16 cellular contexts compared by ENCODE assay signal in genomic region chr4:159540038-159540437, GRCh38.
DNase-seq lines count a peak whose midpoint lies in the region; ATAC-seq and TF ChIP-seq lines count a peak whose summit lies in the region.
"Had no signal": no experiment of that assay in that cellular context is flagged by ENCODE, and none has a peak within 500 bp of the region (broad histone marks: within the 10 kb centered on the region; RNA-seq: fewer than 3 reads in every experiment).

No MANE protein-coding gene starts in this region.

- no peak overlapping the region for H2AK5ac ChIP-seq in mesendoderm (ENCODE audit: low read length)

- H3K36me3 Mint-ChIP-seq in CD8-positive, alpha-beta T cell: no peaks in the 10 kb centered on the region
- H3K36me3 Mint-ChIP-seq in naive thymus-derived CD8-positive, alpha-beta T cell: peaks cover 0 to 14% (median 2%) of the 10 kb centered on the region in 3 donors
- H3K36me3 Mint-ChIP-seq: CD4-positive, CD25-positive, alpha-beta regulatory T cell had no signal

- H2BK15ac ChIP-seq in mesendoderm (replicated peaks; ENCODE audit: low read depth): no peak overlapping the region

- H3K27me3 ChIP-seq in SK-N-SH (ENCODE audit: insufficient read depth) (no peaks in the 10 kb centered on the region), adrenal gland (no peaks in the 10 kb centered on the region), mesendoderm (ENCODE audit: insufficient read depth, low read length, poor library complexity) (no peaks in the 10 kb centered on the region)
- H3K27me3 ChIP-seq in CD8-positive, alpha-beta T cell (ENCODE audit: insufficient read depth, low read length): no peaks in the 10 kb centered on the region
- H3K27me3 ChIP-seq: BLaER1 treated with 17β-estradiol and CSF1 and Interleukin-3, amounts not matched to agents 10 nM and 100 nM had no signal

- POLR2A ChIA-PET in SK-N-SH (lab: Yijun Ruan, JAX): no interaction called here
- POLR2A ChIA-PET in CD8-positive, alpha-beta T cell (lab: Charles Lee): no interaction called here
- POLR2A ChIA-PET in naive thymus-derived CD8-positive, alpha-beta T cell (lab: Charles Lee): no interaction called here

- ATAC-seq in SK-N-SH treated with all-trans-retinoic acid at 6 μM for 48 hours: no peak
- no peak for ATAC-seq in CD8-positive, alpha-beta T cell
- no peak for ATAC-seq in naive thymus-derived CD8-positive, alpha-beta T cell

- H4K20me1 ChIP-seq in SK-N-SH (ENCODE audit: insufficient read depth): no peaks in the 10 kb centered on the region
- H4K20me1 ChIP-seq: BLaER1 treated with 17β-estradiol and CSF1 and Interleukin-3, amounts not matched to agents 10 nM and 100 nM had no signal

- H3K27me3 Mint-ChIP-seq in CD8-positive, alpha-beta T cell (ENCODE audit: low read depth): peaks cover 2% of the 10 kb centered on the region
- peaks cover 0 to 11% (median 2%) of the 10 kb centered on the region in 5 donors for H3K27me3 Mint-ChIP-seq in naive thymus-derived CD8-positive, alpha-beta T cell
- H3K27me3 Mint-ChIP-seq: CD4-positive, CD25-positive, alpha-beta regulatory T cell had no signal

- H2AFZ ChIP-seq in SK-N-SH (ENCODE audit: low read depth): no peak overlapping the region

- no peak overlapping the region for H3K4me3 Mint-ChIP-seq in CD8-positive, alpha-beta T cell
- no peak overlapping the region for H3K4me3 Mint-ChIP-seq in naive thymus-derived CD8-positive, alpha-beta T cell
- H3K4me3 Mint-ChIP-seq: CD4-positive, CD25-positive, alpha-beta regulatory T cell had no signal

- no peak overlapping the region for H4K8ac ChIP-seq in mesendoderm (ENCODE audit: low read depth, low read length)

- H3K18ac ChIP-seq in mesendoderm (ENCODE audit: low read length): no peak overlapping the region

- no peak for TF ChIP-seq EP300 in SK-N-SH (IDR thresholded peaks at IDR 0.05; ENCODE audit: borderline replicate concordance in 1 of 2, low read depth in 1 of 2, low read length in 1 of 2)

- H3K4me3 ChIP-seq in SK-N-SH (ENCODE audit: low read depth in 2 of 2, low read length in 1 of 2): no peak overlapping the region
- H3K4me3 ChIP-seq in adrenal gland: no peak overlapping the region
- no peak overlapping the region for H3K4me3 ChIP-seq in mesendoderm (ENCODE audit: low read length)
- H3K4me3 ChIP-seq in CD8-positive, alpha-beta T cell (ENCODE audit: low read depth, low read length): no peak overlapping the region
- H3K4me3 ChIP-seq: BLaER1 treated with 17β-estradiol and CSF1 and Interleukin-3, amounts not matched to agents 10 nM and 100 nM had no signal

- no peak overlapping the region for H2BK5ac ChIP-seq in mesendoderm (ENCODE audit: low read length)

- H3K23ac ChIP-seq in mesendoderm (ENCODE audit: low read length): no peak overlapping the region

- H3K9me3 Mint-ChIP-seq in CD8-positive, alpha-beta T cell: peaks cover 16% of the 10 kb centered on the region
- peaks cover 7 to 21% (median 15%) of the 10 kb centered on the region in 9 donors for H3K9me3 Mint-ChIP-seq in naive thymus-derived CD8-positive, alpha-beta T cell

- no peak for DNase-seq in SK-N-SH
- peak in 2 of 7 donors; percentile 20 to 51 for DNase-seq in adrenal gland
- DNase-seq in mesendoderm: peak; percentile 3
- no peak for DNase-seq in epidermal melanocyte (ENCODE audit: insufficient read length, low spot score)
- DNase-seq in CD8-positive, alpha-beta T cell: no peak
- DNase-seq in naive thymus-derived CD8-positive, alpha-beta T cell: no peak
- no peak for DNase-seq in T-helper 9 cell
- DNase-seq: 8988T; AML-193; Calu3; CD4-positive, CD25-positive, alpha-beta regulatory T cell; DMS 273 treated with DMSO at 0.1 percent for 48 hours; IMR-90 had no signal

- intact Hi-C loops in adrenal gland (cut with DNase I): no loop called here
- intact Hi-C loops in CD8-positive, alpha-beta T cell (cut with DNase I, micrococcal nuclease): no loop called here

- 0 out of 2 replicates have a peak, but pooled peaks cover 2% of the 10 kb centered on the region for H3K9me2 ChIP-seq in SK-N-SH

- no peak overlapping the region for H3K4me2 ChIP-seq in SK-N-SH
- no peak overlapping the region for H3K4me2 ChIP-seq in mesendoderm (ENCODE audit: low read length)

- H3K4me1 ChIP-seq in SK-N-SH (ENCODE audit: control insufficient read depth in 1 of 2, insufficient read depth in 2 of 2, low read depth in 1 of 2, low read length in 1 of 2) (no peaks in the 10 kb centered on the region; a peak in 1 of 4 replicates), adrenal gland (replicated peaks in 1 of 2) (peaks cover 3 to 28% of the 10 kb centered on the region in 2 donors), mesendoderm (ENCODE audit: control insufficient read depth, low read depth, low read length) (no peaks in the 10 kb centered on the region)
- H3K4me1 ChIP-seq in CD8-positive, alpha-beta T cell (ENCODE audit: insufficient read depth, low read length): no peaks in the 10 kb centered on the region

- no peak overlapping the region for H4K5ac ChIP-seq in mesendoderm (ENCODE audit: low read length)

- H3K9me3 ChIP-seq in SK-N-SH (peaks cover 5% of the 10 kb centered on the region; the same call in 1 of the 2 replicates), adrenal gland (replicated peaks in 1 of 3) (peaks cover 0 to 5% (median 4%) of the 10 kb centered on the region in 3 donors)
- H3K9me3 ChIP-seq in CD8-positive, alpha-beta T cell (ENCODE audit: low read length): no peaks in the 10 kb centered on the region

- no peaks in the 10 kb centered on the region for H3K36me3 ChIP-seq in SK-N-SH (replicated peaks in 1 of 2; ENCODE audit: control insufficient read depth in 1 of 2, insufficient read depth in 2 of 2, low read length in 1 of 2)
- no peaks in the 10 kb centered on the region for H3K36me3 ChIP-seq in adrenal gland (replicated peaks in 1 of 2)
- H3K36me3 ChIP-seq in mesendoderm (ENCODE audit: control insufficient read depth, insufficient read depth, low read length): no peaks in the 10 kb centered on the region
- no peaks in the 10 kb centered on the region for H3K36me3 ChIP-seq in CD8-positive, alpha-beta T cell (ENCODE audit: insufficient read depth, low read length)
- H3K36me3 ChIP-seq: BLaER1 treated with 17β-estradiol and CSF1 and Interleukin-3, amounts not matched to agents 10 nM and 100 nM had no signal

- H3K79me2 ChIP-seq in SK-N-SH (ENCODE audit: insufficient read depth) (no peaks in the 10 kb centered on the region), mesendoderm (ENCODE audit: control insufficient read depth, insufficient read depth, low read length) (no peaks in the 10 kb centered on the region)

- no peak overlapping the region for H3K4ac ChIP-seq in mesendoderm (ENCODE audit: low read depth, low read length)

- H3K79me1 ChIP-seq in mesendoderm (ENCODE audit: low read length): no peaks in the 10 kb centered on the region

- no peak overlapping the region for H3K56ac ChIP-seq in mesendoderm (ENCODE audit: low read length)

- H3F3A ChIP-seq in SK-N-SH (replicated peaks; ENCODE audit: insufficient read depth): no peaks in the 10 kb centered on the region

- H2BK120ac ChIP-seq in mesendoderm (ENCODE audit: low read depth, low read length): no peak overlapping the region

- no peaks in the 10 kb centered on the region for H3K4me1 Mint-ChIP-seq in CD8-positive, alpha-beta T cell (ENCODE audit: low read depth)
- no peaks in the 10 kb centered on the region for H3K4me1 Mint-ChIP-seq in naive thymus-derived CD8-positive, alpha-beta T cell
- H3K4me1 Mint-ChIP-seq: CD4-positive, CD25-positive, alpha-beta regulatory T cell had no signal

- H3K27ac Mint-ChIP-seq in CD8-positive, alpha-beta T cell: no peak overlapping the region
- no peak overlapping the region for H3K27ac Mint-ChIP-seq in naive thymus-derived CD8-positive, alpha-beta T cell
- H3K27ac Mint-ChIP-seq: CD4-positive, CD25-positive, alpha-beta regulatory T cell had no signal

- TF ChIP-seq POLR2A in adrenal gland (IDR thresholded peaks at IDR 0.05): no peak

- CTCF ChIA-PET in SK-N-SH (lab: Yijun Ruan, JAX): interaction anchor here (1.1 kb wide), 1 partner anchor 52 kb away, joined by 3 read pairs; no protein-coding TSS in a partner anchor
- CTCF ChIA-PET in CD8-positive, alpha-beta T cell (lab: Charles Lee): no interaction called here

- H3K9ac ChIP-seq in SK-N-SH (no peak overlapping the region), mesendoderm (ENCODE audit: low read length) (no peak overlapping the region)
- H3K9ac ChIP-seq: BLaER1 treated with 17β-estradiol and CSF1 and Interleukin-3, amounts not matched to agents 10 nM and 100 nM had no signal

- no peak for TF ChIP-seq RAD21 in SK-N-SH (IDR thresholded peaks at IDR 0.05; ENCODE audit: low read length)

- no peak for TF ChIP-seq CTCF in SK-N-SH (IDR thresholded peaks at IDR 0.05)
- TF ChIP-seq CTCF in adrenal gland (IDR thresholded peaks at IDR 0.05): no peak
- TF ChIP-seq CTCF in CD8-positive, alpha-beta T cell (IDR thresholded peaks at IDR 0.05): no peak

- H3K27ac ChIP-seq in SK-N-SH (ENCODE audit: low read depth in 2 of 2, low read length in 1 of 2): no peak overlapping the region
- H3K27ac ChIP-seq in adrenal gland: peak overlapping the region in 3 of 5 donors; percentile 19 to 50 (median 39)
- H3K27ac ChIP-seq in mesendoderm (ENCODE audit: low read depth, low read length): no peak overlapping the region
- H3K27ac ChIP-seq in CD8-positive, alpha-beta T cell (ENCODE audit: low read depth, low read length): no peak overlapping the region
- H3K27ac ChIP-seq: BLaER1 treated with 17β-estradiol and CSF1 and Interleukin-3, amounts not matched to agents 10 nM and 100 nM; HL-60 had no signal

TF ChIP-seq in SK-N-SH treated with all-trans-retinoic acid at 6 μM for 48 hours, 23 proteins besides CTCF, POLR2A, EP300 and RAD21:
- TF ChIP-seq ZNF565 (CRISPR knock-in tag; conservative IDR thresholded peaks at IDR 0.05; ENCODE audit: low read depth) (no peak), ISL1 (CRISPR knock-in tag; IDR thresholded peaks at IDR 0.05) (peak; percentile 16; the same call in 1 of the 2 replicates)

TF ChIP-seq in SK-N-SH, 30 proteins besides CTCF, POLR2A, EP300 and RAD21 (continues in another document):
- TF ChIP-seq USF2 (IDR thresholded peaks at IDR 0.05; ENCODE audit: borderline replicate concordance, low read depth, low read length) (no peak), JUND (IDR thresholded peaks at IDR 0.05) (no peak), EZH2phosphoT487 (IDR thresholded peaks at IDR 0.05; ENCODE audit: borderline replicate concordance, low read depth) (no peak), CHD2 (IDR thresholded peaks at IDR 0.05; ENCODE audit: low read length, partially characterized antibody) (no peak), SMC3 (IDR thresholded peaks at IDR 0.05; ENCODE audit: low read depth, low read length) (no peak), YY1 (IDR thresholded peaks at IDR 0.05; ENCODE audit: low read depth) (no peak), GATA2 (CRISPR knock-in tag; IDR thresholded peaks at IDR 0.05) (no peak), NFIC (IDR thresholded peaks at IDR 0.05; ENCODE audit: borderline replicate concordance) (no peak)

Comparison
In these comparisons a context has a peak if more than half of its experiments do, and no peak if none do; other contexts are left out.
1. H3K27ac ChIP-seq: peak in adrenal gland (3 of 5); none in SK-N-SH (0 of 2), mesendoderm (single experiment) and CD8-positive, alpha-beta T cell (single experiment).